Comparison of ENCODE assay signal across 1 cellular context in genomic region chr16:1945559-1946391, GRCh38.
TF ChIP-seq lines count a peak whose summit lies in the region.

No MANE protein-coding gene starts in this region.

TF ChIP-seq in HepG2, 621 proteins besides CTCF, POLR2A, EP300 and RAD21:
- TF ChIP-seq CBX2 (IDR thresholded peaks at IDR 0.05; ENCODE audit: low read depth, low read length): no peak
- no peak for TF ChIP-seq CBX2 (CRISPR knock-in tag; IDR thresholded peaks at IDR 0.05; ENCODE audit: low read depth)
- TF ChIP-seq YY1 (IDR thresholded peaks at IDR 0.05; ENCODE audit: insufficient read depth, insufficient replicate concordance, low read depth, low read length): no peak
- TF ChIP-seq ZXDC (CRISPR knock-in tag; IDR thresholded peaks at IDR 0.05): no peak
- no peak for TF ChIP-seq RBAK (CRISPR knock-in tag; IDR thresholded peaks at IDR 0.05)
- no peak for TF ChIP-seq MAFK (conservative IDR thresholded peaks at IDR 0.05 in 1 of 2, IDR thresholded peaks at IDR 0.05 in 1 of 2; ENCODE audit: low read length in 2 of 2)
- TF ChIP-seq MED1 (CRISPR knock-in tag; IDR thresholded peaks at IDR 0.05): no peak
- TF ChIP-seq ZNF282 (IDR thresholded peaks at IDR 0.05; ENCODE audit: partially characterized antibody): no peak
